In the genomic region with DNA sequence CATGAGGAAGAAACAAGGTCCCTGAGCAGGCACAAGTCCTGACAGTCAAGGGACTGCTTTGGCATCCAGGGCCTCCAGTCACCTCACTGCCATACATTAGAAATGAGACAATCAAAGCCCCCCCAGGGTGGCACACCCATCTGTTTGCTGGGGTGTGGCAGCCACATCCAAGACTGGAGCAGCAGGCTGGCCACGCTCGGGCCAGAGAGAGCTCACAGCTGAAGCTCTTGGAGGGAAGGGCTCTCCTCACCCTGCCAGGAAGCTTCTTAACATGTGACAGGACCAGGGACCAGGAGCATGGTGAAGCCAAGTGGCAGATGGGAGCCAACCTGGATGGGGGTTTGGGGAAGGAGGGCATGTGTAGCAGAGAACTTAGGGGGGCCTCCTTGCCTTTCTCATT, we compare ENCODE assay signal across 18 cellular contexts. TPM values are rescaled to one million over a fixed set of nuclear protein-coding genes. Genes with fewer than 3 reads are reported as not detected.
A peak's percentile ranks its signal among the peaks of the same experiment; 100 is the strongest.
DNase-seq lines count a peak whose midpoint lies in the region; ATAC-seq and TF ChIP-seq lines count a peak whose summit lies in the region.
"Had no signal": no experiment of that assay in that cellular context is flagged by ENCODE, and none has a peak within 500 bp of the region (broad histone marks: within the 10 kb centered on the region; RNA-seq: fewer than 3 reads in every experiment).

No MANE protein-coding gene starts in this region.

- H3K4me2 ChIP-seq in DND-41 (ENCODE audit: insufficient read depth, low read length) = no peak overlapping the region
- no peak overlapping the region for H3K4me2 ChIP-seq in osteoblast (ENCODE audit: insufficient read depth, low read length)

- H3K4me1 ChIP-seq in DND-41 (ENCODE audit: insufficient read depth, low read length) (no peaks in the 10 kb centered on the region), osteoblast (ENCODE audit: insufficient read depth, low read length) (no peaks in the 10 kb centered on the region)
- H3K4me1 ChIP-seq: Peyer's patch had no signal

- no peaks in the 10 kb centered on the region for H3K27me3 ChIP-seq in DND-41 (ENCODE audit: insufficient read depth, low read length, poor library complexity)
- no peaks in the 10 kb centered on the region for H3K27me3 ChIP-seq in osteoblast (ENCODE audit: insufficient read depth, low read length)
- H3K27me3 ChIP-seq: Peyer's patch had no signal

- peaks cover 13% of the 10 kb centered on the region for H3K4me1 Mint-ChIP-seq in activated CD8-positive, alpha-beta memory T cell treated with anti-CD3 and anti-CD28 coated beads, Interleukin-2, amount 10 ng/mL, durations not matched to agents 7 days and 5 days

- no peak overlapping the region for H3K9ac ChIP-seq in DND-41 (ENCODE audit: low read depth, low read length)

- H3K27ac ChIP-seq in DND-41 (ENCODE audit: low read length) = no peak overlapping the region
- H3K27ac ChIP-seq in osteoblast (ENCODE audit: low read depth, low read length) = no peak overlapping the region
- H3K27ac ChIP-seq: C4-2B, Peyer's patch, SK-N-MC had no signal

- no peaks in the 10 kb centered on the region for H3K27me3 Mint-ChIP-seq in activated CD8-positive, alpha-beta memory T cell treated with anti-CD3 and anti-CD28 coated beads, Interleukin-2, amount 10 ng/mL, durations not matched to agents 7 days and 5 days

- ATAC-seq in DND-41 (ENCODE audit: insufficient read depth, low read depth) (peak; percentile 15; the same call in 1 of the 3 replicates), HG02588 (IDR thresholded peaks at IDR 0.05; ENCODE audit: unreplicated experiment) (no peak)
- no peak for ATAC-seq in activated CD8-positive, alpha-beta memory T cell treated with anti-CD3 and anti-CD28 coated beads, Interleukin-2, amount 10 ng/mL, durations not matched to agents 7 days and 5 days

- H3K36me3 ChIP-seq in DND-41 (ENCODE audit: insufficient read depth, low read length) = peaks cover 91% of the 10 kb centered on the region
- peaks cover 62% of the 10 kb centered on the region for H3K36me3 ChIP-seq in osteoblast (ENCODE audit: insufficient read depth, low read length)

- H2AFZ ChIP-seq in DND-41 (ENCODE audit: low read depth, low read length) (no peak overlapping the region), osteoblast (ENCODE audit: low read length) (no peak overlapping the region)

- H3K27ac Mint-ChIP-seq in activated CD8-positive, alpha-beta memory T cell treated with anti-CD3 and anti-CD28 coated beads, Interleukin-2, amount 10 ng/mL, durations not matched to agents 7 days and 5 days = no peak overlapping the region

- CTCF ChIA-PET in activated CD8-positive, alpha-beta memory T cell treated with anti-CD3 and anti-CD28 coated beads, Interleukin-2, amount 10 ng/mL, durations not matched to agents 7 days and 5 days (lab: Charles Lee) = interaction anchor here (0.6 to 0.8 kb wide), 3 partner anchors 11 to 250 kb away, joined by 3 read pairs; no protein-coding TSS in a partner anchor

- H3K4me3 Mint-ChIP-seq in activated CD8-positive, alpha-beta memory T cell treated with anti-CD3 and anti-CD28 coated beads, Interleukin-2, amount 10 ng/mL, durations not matched to agents 7 days and 5 days = no peak overlapping the region

- TF ChIP-seq CTCF in DND-41 (IDR thresholded peaks at IDR 0.05; ENCODE audit: borderline replicate concordance, extremely low read depth, low read length, poor library complexity, severe bottlenecking) (no peak), osteoblast (IDR thresholded peaks at IDR 0.05; ENCODE audit: extremely low read depth, low read depth, low read length) (no peak)

- no peaks in the 10 kb centered on the region for H3K9me3 ChIP-seq in DND-41 (ENCODE audit: insufficient read depth, low read length, severe bottlenecking)
- no peaks in the 10 kb centered on the region for H3K9me3 ChIP-seq in osteoblast (ENCODE audit: low read depth, low read length)
- H3K9me3 ChIP-seq: Peyer's patch had no signal

- H4K20me1 ChIP-seq in DND-41 (ENCODE audit: insufficient read depth, low read length) (peaks cover 58% of the 10 kb centered on the region), osteoblast (ENCODE audit: insufficient read depth, low read length) (peaks cover 2% of the 10 kb centered on the region)

- no peaks in the 10 kb centered on the region for H3K9me3 Mint-ChIP-seq in activated CD8-positive, alpha-beta memory T cell treated with anti-CD3 and anti-CD28 coated beads, Interleukin-2, amount 10 ng/mL, durations not matched to agents 7 days and 5 days (ENCODE audit: low read depth)

- H3K4me3 ChIP-seq in DND-41 (ENCODE audit: low read depth in 1 of 2, low read length in 2 of 2) = no peak overlapping the region
- H3K4me3 ChIP-seq in osteoblast (ENCODE audit: insufficient read depth, low read length) = no peak overlapping the region
- H3K4me3 ChIP-seq: Peyer's patch, SK-N-MC had no signal

- H3K79me2 ChIP-seq in DND-41 (ENCODE audit: insufficient read depth, low read length) = no peaks in the 10 kb centered on the region
- no peaks in the 10 kb centered on the region for H3K79me2 ChIP-seq in osteoblast (ENCODE audit: insufficient read depth, low read length)

- peaks cover 21% of the 10 kb centered on the region for H3K36me3 Mint-ChIP-seq in activated CD8-positive, alpha-beta memory T cell treated with anti-CD3 and anti-CD28 coated beads, Interleukin-2, amount 10 ng/mL, durations not matched to agents 7 days and 5 days

- DNase-seq in DND-41 (no peak), NCI-H69 (lab: John Stamatoyannopoulos, UW) (peak; percentile 21), cerebellum (ENCODE audit: low spot score) (peak; percentile 61), osteoblast (ENCODE audit: insufficient read length, low spot score, missing footprints) (peak; percentile 49), NCI-H446 treated with DMSO at 0.1 percent for 48 hours (lab: John Stamatoyannopoulos, UW) (no peak)
- DNase-seq in activated CD8-positive, alpha-beta memory T cell treated with anti-CD3 and anti-CD28 coated beads, Interleukin-2, amount 10 ng/mL, durations not matched to agents 7 days and 5 days = no peak
- DNase-seq: HCEC 1CT, KBM-7, MV-4-11, NCI-H1417, NCI-H1930, NCI-H2171, NCI-H510A, Peyer's patch, Right ventricle myocardium superior had no signal

RNA-seq across cellular contexts. Expression of gene CACNB3, which starts 10.0 kb away (rescaled TPM):
- total RNA-seq in cerebellum (28.4 TPM), osteoblast (10.9 and 15.2 TPM in 2 replicates)
- total RNA-seq in activated CD8-positive, alpha-beta memory T cell treated with anti-CD3 and anti-CD28 coated beads, Interleukin-2, amount 10 ng/mL, durations not matched to agents 7 days and 5 days = 10 to 100 TPM; 11.0 to 12.8 TPM

RNA-seq across cellular contexts. Expression of gene DDX23, which starts 23.7 kb away (rescaled TPM):
- total RNA-seq in cerebellum (51.4 TPM), osteoblast (48.6 and 53.6 TPM in 2 replicates)
- total RNA-seq in activated CD8-positive, alpha-beta memory T cell treated with anti-CD3 and anti-CD28 coated beads, Interleukin-2, amount 10 ng/mL, durations not matched to agents 7 days and 5 days = 100 to 1,000 TPM; 146 to 157 TPM

RNA-seq across cellular contexts. Expression of gene RND1, which starts 37.4 kb away (rescaled TPM):
- 10.8 TPM for total RNA-seq in cerebellum
- 0.29 and 0.36 TPM in 2 replicates for total RNA-seq in osteoblast
- total RNA-seq in activated CD8-positive, alpha-beta memory T cell treated with anti-CD3 and anti-CD28 coated beads, Interleukin-2, amount 10 ng/mL, durations not matched to agents 7 days and 5 days = 1 to 10 TPM; 2.7 to 4.2 TPM

RNA-seq across cellular contexts. Expression of gene ADCY6, which starts 39.4 kb away (rescaled TPM):
- total RNA-seq in cerebellum (47.3 TPM), osteoblast (30.8 and 33.0 TPM in 2 replicates)
- under 1 TPM; 0.15 to 0.42 TPM for total RNA-seq in activated CD8-positive, alpha-beta memory T cell treated with anti-CD3 and anti-CD28 coated beads, Interleukin-2, amount 10 ng/mL, durations not matched to agents 7 days and 5 days

Comparison
In these comparisons a context has a peak if more than half of its experiments do, and no peak if none do; other contexts are left out.
1. DNase-seq: peak in NCI-H69 (single experiment), cerebellum (single experiment) and osteoblast (single experiment); none in DND-41 (single experiment), activated CD8-positive, alpha-beta memory T cell treated with anti-CD3 and anti-CD28 coated beads, Interleukin-2, amount 10 ng/mL, durations not matched to agents 7 days and 5 days (single experiment) and NCI-H446 treated with DMSO at 0.1 percent for 48 hours (single experiment).